In genomic region chr3:196142674-196142988, GRCh38 we compare ENCODE assay signal across 1 cellular context.
A peak's percentile ranks its signal among the peaks of the same experiment; 100 is the strongest.
TF ChIP-seq lines count a peak whose summit lies in the region.

No MANE protein-coding gene starts in this region.

TF ChIP-seq in K562, 482 proteins besides CTCF, POLR2A, EP300 and RAD21 (continued from another document):
- TF ChIP-seq USF2 (CRISPR knock-in tag; IDR thresholded peaks at IDR 0.05) (peak; percentile 89), ZNF407 (IDR thresholded peaks at IDR 0.05; ENCODE audit: low read depth) (no peak), ZNF668 (CRISPR knock-in tag; IDR thresholded peaks at IDR 0.05) (peak; percentile 14; the same call in 1 of the 2 replicates), ERF (CRISPR knock-in tag; IDR thresholded peaks at IDR 0.05) (no peak), AFF4 (CRISPR knock-in tag; IDR thresholded peaks at IDR 0.05) (0 out of 2 replicates have a peak, but pooled peaks have one; percentile 54), CBFA2T2 (conservative IDR thresholded peaks at IDR 0.05) (peak; percentile 51), CREM (IDR thresholded peaks at IDR 0.05; ENCODE audit: low read depth) (0 out of 2 replicates have a peak, but pooled peaks have one; percentile 1), THAP7 (CRISPR knock-in tag; IDR thresholded peaks at IDR 0.05) (0 out of 2 replicates have a peak, but pooled peaks have one; percentile 39), ARNT (IDR thresholded peaks at IDR 0.05) (peak in 1 of 2 experiments; percentile 70; a peak in 1 of 4 replicates), CREB3 (tag; conservative IDR thresholded peaks at IDR 0.05; ENCODE audit: low read depth) (0 out of 2 replicates have a peak, but pooled peaks have one; percentile 25), ELF1 (tag; IDR thresholded peaks at IDR 0.05) (peak; percentile 14; the same call in 1 of the 2 replicates), DDX20 (tag; IDR thresholded peaks at IDR 0.05; ENCODE audit: low read depth) (no peak), MITF (IDR thresholded peaks at IDR 0.05) (no peak), SUPT5H (IDR thresholded peaks at IDR 0.05) (0 out of 2 replicates have a peak, but pooled peaks have one; percentile 61), BCOR (IDR thresholded peaks at IDR 0.05) (no peak), ARID1B (IDR thresholded peaks at IDR 0.05) (0 out of 2 replicates have a peak, but pooled peaks have one; percentile 3), ATF1 (CRISPR knock-in tag; IDR thresholded peaks at IDR 0.05) (no peak), ATF1 (tag; IDR thresholded peaks at IDR 0.05) (no peak), KDM1A (IDR thresholded peaks at IDR 0.05) (peak in 1 of 2 experiments; percentile 42; a peak in 2 of 4 replicates), BHLHE40 (IDR thresholded peaks at IDR 0.05; ENCODE audit: low read length) (peak; percentile 57), GABPA (tag; conservative IDR thresholded peaks at IDR 0.05; ENCODE audit: low read depth) (peak; percentile 64), CTBP1 (IDR thresholded peaks at IDR 0.05; ENCODE audit: borderline replicate concordance) (peak; percentile 62), RBM22 (IDR thresholded peaks at IDR 0.05; ENCODE audit: low read depth, low read length, poor library complexity, severe bottlenecking) (no peak), CEBPG (CRISPR knock-in tag; IDR thresholded peaks at IDR 0.05) (0 out of 2 replicates have a peak, but pooled peaks have one; percentile 5), CEBPG (tag; conservative IDR thresholded peaks at IDR 0.05 in 1 of 2, IDR thresholded peaks at IDR 0.05 in 1 of 2) (no peak), ZNF24 (IDR thresholded peaks at IDR 0.05) (no peak)
